14 cellular contexts compared by ENCODE assay signal in the genomic region with DNA sequence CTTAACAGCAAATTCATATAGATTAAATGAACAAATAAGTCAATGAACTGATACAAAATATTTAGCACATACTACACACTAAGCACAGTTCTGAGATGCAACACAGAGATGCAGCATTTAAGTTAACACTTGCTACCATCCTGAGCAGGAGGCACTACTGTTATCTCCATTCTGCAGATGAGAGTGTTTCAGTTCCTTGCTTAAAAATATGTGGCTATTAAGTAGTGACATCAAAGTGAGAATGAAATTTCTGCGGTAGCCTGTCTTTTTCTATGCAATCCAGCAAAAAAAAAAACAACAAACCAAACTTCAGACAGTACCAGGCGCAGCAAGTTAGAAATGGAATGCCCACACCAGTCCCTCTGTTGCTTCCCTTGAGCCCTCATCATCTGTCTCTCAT.
DNase-seq lines count a peak whose midpoint lies in the region; ATAC-seq and TF ChIP-seq lines count a peak whose summit lies in the region.
"Had no signal": no experiment of that assay in that cellular context is flagged by ENCODE, and none has a peak within 500 bp of the region (broad histone marks: within the 10 kb centered on the region; RNA-seq: fewer than 3 reads in every experiment).

No MANE protein-coding gene starts in this region.

- H3K27ac ChIP-seq in transverse colon (no peak overlapping the region), esophagus muscularis mucosa (replicated peaks in 1 of 4) (no peak overlapping the region)

- peaks cover 11 to 42% of the 10 kb centered on the region in 2 donors for H3K4me1 Mint-ChIP-seq in effector memory CD8-positive, alpha-beta T cell (ENCODE audit: low read depth in 2 of 2)

- no peaks in the 10 kb centered on the region for H3K27me3 Mint-ChIP-seq in effector memory CD8-positive, alpha-beta T cell
- H3K27me3 Mint-ChIP-seq: activated B cell treated with CpG ODN at 0.5 μM for 24 hours; central memory CD8-positive, alpha-beta T cell had no signal

- no peak for DNase-seq in effector memory CD8-positive, alpha-beta T cell
- DNase-seq in transverse colon (no peak), ecto neural progenitor cell (ENCODE audit: low spot score) (no peak), esophagus muscularis mucosa (ENCODE audit: extremely low spot score) (no peak), left colon (no peak)
- DNase-seq: activated B cell treated with CpG ODN at 0.5 μM for 24 hours; kidney; SHP77; stimulated activated naive CD4-positive, alpha-beta T cell treated with Interleukin-2 at 50 U/mL for 16 hours had no signal

- peaks cover 10% of the 10 kb centered on the region for H3K36me3 Mint-ChIP-seq in effector memory CD8-positive, alpha-beta T cell (ENCODE audit: insufficient read depth)

- H3K9me3 Mint-ChIP-seq in effector memory CD8-positive, alpha-beta T cell: no peaks in the 10 kb centered on the region
- H3K9me3 Mint-ChIP-seq: activated B cell treated with CpG ODN at 0.5 μM for 24 hours; activated T-helper 1 cell treated with anti-CD3 and anti-CD28 coated beads, Interleukin-12 subunit alpha, Interleukin-12 subunit beta, Interleukin-2, Interleukin-4 antibody, amounts not matched to agents 30 ng/mL and 10 ng/mL and 1 ng/mL, durations not matched to agents 14 hours and 24 hours and 36 hours; central memory CD8-positive, alpha-beta T cell had no signal

- no peak for TF ChIP-seq CTCF in transverse colon (IDR thresholded peaks at IDR 0.05)
- TF ChIP-seq CTCF in esophagus muscularis mucosa (IDR thresholded peaks at IDR 0.05): no peak

- TF ChIP-seq POLR2A in transverse colon (IDR thresholded peaks at IDR 0.05): no peak
- no peak for TF ChIP-seq POLR2A in esophagus muscularis mucosa (IDR thresholded peaks at IDR 0.05; ENCODE audit: low read depth)

- no peak overlapping the region for H3K4me3 Mint-ChIP-seq in effector memory CD8-positive, alpha-beta T cell
- H3K4me3 Mint-ChIP-seq: activated B cell treated with CpG ODN at 0.5 μM for 24 hours; activated T-helper 1 cell treated with anti-CD3 and anti-CD28 coated beads, Interleukin-12 subunit alpha, Interleukin-12 subunit beta, Interleukin-2, Interleukin-4 antibody, amounts not matched to agents 30 ng/mL and 10 ng/mL and 1 ng/mL, durations not matched to agents 14 hours and 24 hours and 36 hours had no signal

- H3K4me1 ChIP-seq in transverse colon (peaks cover 0 to 5% (median 0%) of the 10 kb centered on the region in 4 donors), esophagus muscularis mucosa (peaks cover 0 to 2% (median 0%) of the 10 kb centered on the region in 4 donors)

- TF ChIP-seq EP300 in transverse colon (IDR thresholded peaks at IDR 0.05; ENCODE audit: low read depth): no peak
- TF ChIP-seq EP300 in esophagus muscularis mucosa (IDR thresholded peaks at IDR 0.05): no peak

- H3K27ac Mint-ChIP-seq in effector memory CD8-positive, alpha-beta T cell: peak overlapping the region; percentile 21 to 73
- H3K27ac Mint-ChIP-seq: activated B cell treated with CpG ODN at 0.5 μM for 24 hours; activated T-helper 1 cell treated with anti-CD3 and anti-CD28 coated beads, Interleukin-12 subunit alpha, Interleukin-12 subunit beta, Interleukin-2, Interleukin-4 antibody, amounts not matched to agents 30 ng/mL and 10 ng/mL and 1 ng/mL, durations not matched to agents 14 hours and 24 hours and 36 hours had no signal

- intact Hi-C loops in transverse colon (cut with DNase I; ENCODE audit: low total_unique reads) (no loop called here), esophagus muscularis mucosa (cut with DNase I) (no loop called here), left colon (cut with DNase I, micrococcal nuclease) (no loop called here)

- H3K36me3 ChIP-seq in transverse colon (no peaks in the 10 kb centered on the region), esophagus muscularis mucosa (no peaks in the 10 kb centered on the region)

- in situ Hi-C loops in transverse colon (cut with MboI; ENCODE audit: low pct_ligation_motif_present in 1 of 4, low pct_unique_long_range_greater_than_20kb in 1 of 4, low sequenced_read_pairs in 3 of 4): no loop called here

- 81 to 87% methylated on average over 2 of the region's 2 CpGs for WGBS in transverse colon (ENCODE audit: low coverage in 1 of 2), 2 donors
- WGBS in esophagus muscularis mucosa: 89% methylated on average over 2 of the region's 2 CpGs

- ATAC-seq in GM18870 (IDR thresholded peaks at IDR 0.05; ENCODE audit: unreplicated experiment): peak; percentile 93
- ATAC-seq in GM21619 (IDR thresholded peaks at IDR 0.05; ENCODE audit: unreplicated experiment): peak; percentile 75
- ATAC-seq in HG03095 (IDR thresholded peaks at IDR 0.05; ENCODE audit: unreplicated experiment): peak; percentile 84
- ATAC-seq in effector memory CD8-positive, alpha-beta T cell (replicated peaks): no peak
- no peak for ATAC-seq in left colon

- no peak overlapping the region for H3K4me3 ChIP-seq in transverse colon
- H3K4me3 ChIP-seq in esophagus muscularis mucosa: no peak overlapping the region

- H3K9me3 ChIP-seq in transverse colon: no peaks in the 10 kb centered on the region
- H3K9me3 ChIP-seq in esophagus muscularis mucosa: no peaks in the 10 kb centered on the region

- H3K27me3 ChIP-seq in transverse colon (no peaks in the 10 kb centered on the region), esophagus muscularis mucosa (no peaks in the 10 kb centered on the region)

Comparison
In these comparisons a context has a peak if more than half of its experiments do, and no peak if none do; other contexts are left out.
1. ATAC-seq: peak in GM18870 (single experiment), GM21619 (single experiment) and HG03095 (single experiment); none in effector memory CD8-positive, alpha-beta T cell (single experiment) and left colon (single experiment).